23 cellular contexts compared by ENCODE assay signal in genomic region chr4:140031706-140032105, GRCh38.
DNase-seq lines count a peak whose midpoint lies in the region; ATAC-seq, FAIRE-seq and TF ChIP-seq lines count a peak whose summit lies in the region.
"Had no signal": no experiment of that assay in that cellular context is flagged by ENCODE, and none has a peak within 500 bp of the region (broad histone marks: within the 10 kb centered on the region; RNA-seq: fewer than 3 reads in every experiment).

No MANE protein-coding gene starts in this region.

- peaks cover 6% of the 10 kb centered on the region for H3K9me1 ChIP-seq in IMR-90 (ENCODE audit: insufficient read depth, low read length)

- TF ChIP-seq RAD21 in IMR-90 (IDR thresholded peaks at IDR 0.05; ENCODE audit: low read length): no peak
- TF ChIP-seq RAD21 in H1 (IDR thresholded peaks at IDR 0.05 in 1 of 2, conservative IDR thresholded peaks at IDR 0.05 in 1 of 2; ENCODE audit: low read depth in 2 of 2, low read length in 2 of 2): no peak

- H3K18ac ChIP-seq in IMR-90 (ENCODE audit: low read depth, low read length): peak overlapping the region; percentile 83; the same call in 1 of the 2 replicates
- H3K18ac ChIP-seq in H1 (ENCODE audit: extremely low read depth, low read length): no peak overlapping the region

- H4K20me1 ChIP-seq in IMR-90 (ENCODE audit: insufficient read depth, low read length) (no peaks in the 10 kb centered on the region), H1 (replicated peaks in 1 of 2; ENCODE audit: control insufficient read depth in 1 of 2, insufficient read depth in 2 of 2, low read length in 2 of 2) (no peaks in the 10 kb centered on the region)

- H3K79me1 ChIP-seq in IMR-90 (ENCODE audit: low read depth in 1 of 2, low read length in 2 of 2) (peaks cover 0 to 16% of the 10 kb centered on the region in 2 experiments; a peak in 2 of 4 replicates), H1 (ENCODE audit: low read depth, low read length) (no peaks in the 10 kb centered on the region)

- H3K4me3 ChIP-seq in IMR-90 (ENCODE audit: insufficient read depth, low read depth, low read length) (no peak overlapping the region), H1 (ENCODE audit: extremely low read depth in 1 of 4, insufficient read depth in 2 of 4, low read depth in 3 of 4, low read length in 4 of 4) (no peak overlapping the region), testis (no peak overlapping the region), lower lobe of right lung (no peak overlapping the region)
- H3K4me3 ChIP-seq: BLaER1, GM12878, GM23338, HAP-1 had no signal

- H3K4ac ChIP-seq in IMR-90 (ENCODE audit: low read depth, low read length) (no peak overlapping the region), H1 (replicated peaks; ENCODE audit: insufficient read length, low read depth, low read length) (peak overlapping the region; percentile 44)

- no peak overlapping the region for H2BK120ac ChIP-seq in IMR-90 (ENCODE audit: low read depth, low read length)
- H2BK120ac ChIP-seq in H1 (replicated peaks; ENCODE audit: low read depth, low read length): no peak overlapping the region

- no peak overlapping the region for H3K56ac ChIP-seq in IMR-90 (ENCODE audit: extremely low read depth, insufficient read depth, low read length)
- H3K56ac ChIP-seq in H1 (replicated peaks; ENCODE audit: insufficient read length, low read depth, low read length): no peak overlapping the region

- no peak overlapping the region for H3K4me3 Mint-ChIP-seq in mesothelial cell of epicardium
- H3K4me3 Mint-ChIP-seq in stimulated activated naive B cell treated with anti-CD40 and anti-IgM and Interleukin-4, amounts not matched to agents 10 μg/mL and 1 μg/mL and 100 μg/mL, for 72 hours: no peak overlapping the region
- H3K4me3 Mint-ChIP-seq: B cell; CD4-positive, CD25-positive, alpha-beta regulatory T cell; CD8-positive, alpha-beta T cell; GM23338; HFFc6 had no signal

- BruUV-seq in IMR-90 (replicated peaks; lab: Mats Ljungman, UMichigan): no TSS peak

- no peak overlapping the region for H3K4me2 ChIP-seq in IMR-90 (ENCODE audit: low read depth, low read length)
- no peak overlapping the region for H3K4me2 ChIP-seq in H1 (ENCODE audit: insufficient read depth in 1 of 2, low read depth in 2 of 2, low read length in 2 of 2)
- H3K4me2 ChIP-seq: BLaER1, GM23338 had no signal

- H3K4me1 ChIP-seq in IMR-90 (ENCODE audit: control insufficient read depth, insufficient read depth, low read length) (peaks cover 16% of the 10 kb centered on the region), H1 (replicated peaks in 1 of 4; ENCODE audit: control insufficient read depth in 3 of 4, insufficient read depth in 4 of 4, low read length in 3 of 4) (peaks cover 0 to 5% (median 0%) of the 10 kb centered on the region in 4 experiments; a peak in 1 of 7 replicates), testis (no peaks in the 10 kb centered on the region), lower lobe of right lung (no peaks in the 10 kb centered on the region)

- H3K79me2 ChIP-seq in H1 (ENCODE audit: control insufficient read depth in 1 of 2, insufficient read depth in 2 of 2, low read length in 2 of 2): no peaks in the 10 kb centered on the region

- peak overlapping the region; percentile 13 for H3K27ac Mint-ChIP-seq in mesothelial cell of epicardium
- H3K27ac Mint-ChIP-seq in stimulated activated naive B cell treated with anti-CD40 and anti-IgM and Interleukin-4, amounts not matched to agents 10 μg/mL and 1 μg/mL and 100 μg/mL, for 72 hours: peak overlapping the region; percentile 32
- H3K27ac Mint-ChIP-seq: B cell; CD4-positive, CD25-positive, alpha-beta regulatory T cell; CD8-positive, alpha-beta T cell; GM23338; HFFc6 had no signal

- H3K27me3 Mint-ChIP-seq in mesothelial cell of epicardium (ENCODE audit: low read depth): no peaks in the 10 kb centered on the region
- peaks cover 7 to 9% of the 10 kb centered on the region in 2 donors for H3K27me3 Mint-ChIP-seq in stimulated activated naive B cell treated with anti-CD40 and anti-IgM and Interleukin-4, amounts not matched to agents 10 μg/mL and 1 μg/mL and 100 μg/mL, for 72 hours

- H3K27ac ChIP-seq in IMR-90 (ENCODE audit: insufficient read depth, low read length): no peak overlapping the region
- no peak overlapping the region for H3K27ac ChIP-seq in H1 (ENCODE audit: low read depth, low read length)
- no peak overlapping the region for H3K27ac ChIP-seq in testis
- no peak overlapping the region for H3K27ac ChIP-seq in lower lobe of right lung
- H3K27ac ChIP-seq: BLaER1, C4-2B had no signal

- H4K91ac ChIP-seq in IMR-90 (ENCODE audit: insufficient read depth, low read depth, low read length) (no peak overlapping the region), H1 (replicated peaks; ENCODE audit: insufficient read length, low read length) (no peak overlapping the region)

- 34% methylated on average over 2 of the region's 2 CpGs; no CpG with 5 or more reads in 1 of the 2 experiments for WGBS in IMR-90 (ENCODE audit: extremely low coverage in 2 of 2, insufficient read length in 1 of 2), 2 experiments
- WGBS in H1 (ENCODE audit: extremely low coverage in 1 of 2, insufficient coverage in 1 of 2, insufficient read length in 1 of 2, insufficient replicate concordance in 2 of 2, low coverage in 1 of 2, low lambda C conversion rate in 2 of 2, missing lambda C conversion rate in 1 of 2), 2 experiments: 74% methylated on average over 2 of the region's 2 CpGs; no CpG with 5 or more reads in 1 of the 2 experiments
- 60 to 69% methylated on average over 2 of the region's 2 CpGs for WGBS in testis, 2 donors

- H3K23me2 ChIP-seq in H1 (ENCODE audit: low read depth, low read length): no peaks in the 10 kb centered on the region

- H4K5ac ChIP-seq in IMR-90 (ENCODE audit: low read depth, low read length): no peak overlapping the region
- H4K5ac ChIP-seq in H1 (ENCODE audit: insufficient read length, low read depth, low read length): no peak overlapping the region

- H3K9ac ChIP-seq in IMR-90 (ENCODE audit: low read depth, low read length) (no peak overlapping the region), H1 (replicated peaks in 1 of 4; ENCODE audit: extremely low read depth in 1 of 4, low read depth in 3 of 4, low read length in 3 of 4) (no peak overlapping the region)
- H3K9ac ChIP-seq: BLaER1 had no signal

- no peak for TF ChIP-seq EP300 in H1 (IDR thresholded peaks at IDR 0.05; ENCODE audit: borderline replicate concordance in 1 of 2, low read depth in 2 of 2, low read length in 2 of 2)

- H3K9me3 ChIP-seq in IMR-90 (ENCODE audit: control insufficient read depth, insufficient read depth, low read length) (no peaks in the 10 kb centered on the region), H1 (ENCODE audit: insufficient read depth in 2 of 2, low read depth in 1 of 2, low read length in 1 of 2) (no peaks in the 10 kb centered on the region), testis (no peaks in the 10 kb centered on the region), lower lobe of right lung (no peaks in the 10 kb centered on the region)
- H3K9me3 ChIP-seq: BLaER1, Caco-2, HAP-1 had no signal

- H3K14ac ChIP-seq in IMR-90 (replicated peaks; ENCODE audit: low read depth, low read length): no peak overlapping the region
- no peak overlapping the region for H3K14ac ChIP-seq in H1 (ENCODE audit: insufficient read length)

- no peaks in the 10 kb centered on the region for H3K27me3 ChIP-seq in IMR-90 (ENCODE audit: control insufficient read depth, insufficient read depth, low read length)
- H3K27me3 ChIP-seq in H1 (replicated peaks in 1 of 4; ENCODE audit: control insufficient read depth in 3 of 4, extremely low read depth in 1 of 4, insufficient read depth in 3 of 4, low read length in 3 of 4): no peaks in the 10 kb centered on the region
- no peaks in the 10 kb centered on the region for H3K27me3 ChIP-seq in testis
- H3K27me3 ChIP-seq in lower lobe of right lung (ENCODE audit: low read depth): no peaks in the 10 kb centered on the region
- H3K27me3 ChIP-seq: BLaER1 had no signal

- no peaks in the 10 kb centered on the region for H3K9me3 Mint-ChIP-seq in mesothelial cell of epicardium
- no peaks in the 10 kb centered on the region for H3K9me3 Mint-ChIP-seq in stimulated activated naive B cell treated with anti-CD40 and anti-IgM and Interleukin-4, amounts not matched to agents 10 μg/mL and 1 μg/mL and 100 μg/mL, for 72 hours
- H3K9me3 Mint-ChIP-seq: CD4-positive, CD25-positive, alpha-beta regulatory T cell; CD8-positive, alpha-beta T cell; GM23338; HFFc6 had no signal

- dilution Hi-C loops in IMR-90 (cut with HindIII; ENCODE audit: low sequenced_read_pairs, unreplicated experiment): no loop called here

- no peaks in the 10 kb centered on the region for H3K36me3 ChIP-seq in IMR-90 (ENCODE audit: control insufficient read depth, insufficient read depth, low read length)
- H3K36me3 ChIP-seq in H1 (ENCODE audit: control insufficient read depth in 2 of 4, insufficient read depth in 4 of 4, low read length in 3 of 4): no peaks in the 10 kb centered on the region
- no peaks in the 10 kb centered on the region for H3K36me3 ChIP-seq in testis (ENCODE audit: low read depth, missing control alignments)
- H3K36me3 ChIP-seq in lower lobe of right lung: no peaks in the 10 kb centered on the region
- H3K36me3 ChIP-seq: HAP-1 had no signal

- DNase-seq in IMR-90 (no peak), H1 (ENCODE audit: low read depth in 1 of 2, low spot score in 2 of 2) (no peak), mesothelial cell of epicardium (ENCODE audit: low spot score in 2 of 2, unreplicated experiment in 2 of 2) (no peak), testis (no peak), lower lobe of right lung (no peak)
- DNase-seq in stimulated activated naive B cell treated with anti-CD40 and anti-IgM and Interleukin-4, amounts not matched to agents 10 μg/mL and 1 μg/mL and 100 μg/mL, for 72 hours: no peak
- no peak for DNase-seq in NK-92 treated with Interleukin-12 subunit alpha and Interleukin-12 subunit beta, amount 100 ng/mL, for 24 hours (lab: John Stamatoyannopoulos, UW)
- DNase-seq: Caco-2; CD4-positive, CD25-positive, alpha-beta regulatory T cell; CD8-positive, alpha-beta T cell; DMS 273 treated with DMSO at 0.1 percent for 48 hours; DMS79; EL; GDM1; HFFc6 had no signal

- no peak overlapping the region for H2AK9ac ChIP-seq in IMR-90 (replicated peaks; ENCODE audit: low read depth, low read length, poor library complexity)

- in situ Hi-C loops in IMR-90 (cut with MboI; ENCODE audit: low sequenced_read_pairs): no loop called here

- POLR2A ChIA-PET in IMR-90 (lab: Charles Lee; ENCODE audit: unreplicated experiment) (no interaction called here), H1 (lab: Charles Lee; ENCODE audit: partially characterized antibody) (no interaction called here)

- no peak overlapping the region for H2AK5ac ChIP-seq in IMR-90 (ENCODE audit: low read depth, low read length)
- no peak overlapping the region for H2AK5ac ChIP-seq in H1 (ENCODE audit: low read depth, low read length)

- H3K23ac ChIP-seq in IMR-90 (ENCODE audit: low read depth, low read length) (no peak overlapping the region), H1 (ENCODE audit: insufficient read length) (no peak overlapping the region)

- H3K4me1 Mint-ChIP-seq in mesothelial cell of epicardium: peaks cover 15% of the 10 kb centered on the region
- peaks cover 10% of the 10 kb centered on the region in 2 donors for H3K4me1 Mint-ChIP-seq in stimulated activated naive B cell treated with anti-CD40 and anti-IgM and Interleukin-4, amounts not matched to agents 10 μg/mL and 1 μg/mL and 100 μg/mL, for 72 hours
- H3K4me1 Mint-ChIP-seq: CD4-positive, CD25-positive, alpha-beta regulatory T cell had no signal

- ATAC-seq in IMR-90 (ENCODE audit: low read depth) (no peak), lower lobe of right lung (no peak)
- no peak for ATAC-seq in stimulated activated naive B cell treated with anti-CD40 and anti-IgM and Interleukin-4, amounts not matched to agents 10 μg/mL and 1 μg/mL and 100 μg/mL, for 72 hours (replicated peaks)
- ATAC-seq: CD8-positive, alpha-beta T cell; GM12878; GM23338 had no signal

- H3K36me3 Mint-ChIP-seq in mesothelial cell of epicardium: no peaks in the 10 kb centered on the region
- H3K36me3 Mint-ChIP-seq in stimulated activated naive B cell treated with anti-CD40 and anti-IgM and Interleukin-4, amounts not matched to agents 10 μg/mL and 1 μg/mL and 100 μg/mL, for 72 hours: no peaks in the 10 kb centered on the region
- H3K36me3 Mint-ChIP-seq: CD4-positive, CD25-positive, alpha-beta regulatory T cell; CD8-positive, alpha-beta T cell had no signal

- no peak overlapping the region for H2BK15ac ChIP-seq in IMR-90 (ENCODE audit: low read depth, low read length)
- no peak overlapping the region for H2BK15ac ChIP-seq in H1 (ENCODE audit: low read length)

- TF ChIP-seq POLR2A in IMR-90 (IDR thresholded peaks at IDR 0.05; ENCODE audit: low read depth, low read length): no peak
- no peak for TF ChIP-seq POLR2A in H1 (IDR thresholded peaks at IDR 0.05; ENCODE audit: control extremely low read depth in 1 of 2, low read depth in 2 of 2, low read length in 2 of 2)
- no peak for TF ChIP-seq POLR2A in testis (IDR thresholded peaks at IDR 0.05)

- no peak for FAIRE-seq in H1 (lab: Jason Lieb, UNC)
- FAIRE-seq: GM12878, GM19239, H54 had no signal

- H2AFZ ChIP-seq in IMR-90 (replicated peaks; ENCODE audit: low read length, poor library complexity) (no peak overlapping the region), H1 (ENCODE audit: low read length) (no peak overlapping the region)
- H2AFZ ChIP-seq: GM23338 had no signal

- H2BK12ac ChIP-seq in H1 (ENCODE audit: low read depth, low read length): no peak overlapping the region

- no peak for TF ChIP-seq CTCF in IMR-90 (conservative IDR thresholded peaks at IDR 0.05; ENCODE audit: low read depth, low read length)
- TF ChIP-seq CTCF in H1 (IDR thresholded peaks at IDR 0.05; ENCODE audit: control extremely low read depth in 1 of 3, insufficient read depth in 1 of 3, low read depth in 1 of 3, low read length in 3 of 3): no peak
- TF ChIP-seq CTCF in mesothelial cell of epicardium (IDR thresholded peaks at IDR 0.05; ENCODE audit: unreplicated experiment): no peak
- TF ChIP-seq CTCF in testis (IDR thresholded peaks at IDR 0.05): no peak
- TF ChIP-seq CTCF in lower lobe of right lung (IDR thresholded peaks at IDR 0.05): no peak

- H4K8ac ChIP-seq in IMR-90 (ENCODE audit: low read depth in 2 of 2, low read length in 2 of 2) (no peak overlapping the region), H1 (ENCODE audit: extremely low read depth, insufficient read depth, low read length) (no peak overlapping the region)

- intact Hi-C loops in IMR-90 (cut with micrococcal nuclease) (no loop called here), testis (cut with DNase I; ENCODE audit: low total_unique reads) (no loop called here), lower lobe of right lung (cut with DNase I) (no loop called here)

- H2BK5ac ChIP-seq in IMR-90 (ENCODE audit: low read depth, low read length, poor library complexity, severe bottlenecking) (no peak overlapping the region), H1 (ENCODE audit: low read depth, low read length) (no peak overlapping the region)

- H2BK20ac ChIP-seq in IMR-90 (ENCODE audit: low read depth, low read length): no peak overlapping the region
- H2BK20ac ChIP-seq in H1 (ENCODE audit: low read length): no peak overlapping the region

- CTCF ChIA-PET in IMR-90 (lab: Yijun Ruan, JAX): interaction anchor here (1.5 kb wide), 1 partner anchor 11 kb away, joined by 4 read pairs; no protein-coding TSS in a partner anchor
- CTCF ChIA-PET in H1 (lab: Charles Lee; ENCODE audit: partially characterized antibody): interaction anchor here (0.7 kb wide), 1 partner anchor 295 kb away, joined by 3 read pairs; no protein-coding TSS in a partner anchor
